Comparison of ENCODE assay signal across 12 cellular contexts in genomic region chr16:65547799-65548446, GRCh38.
DNase-seq lines count a peak whose midpoint lies in the region; ATAC-seq and TF ChIP-seq lines count a peak whose summit lies in the region.
"Had no signal": no experiment of that assay in that cellular context is flagged by ENCODE, and none has a peak within 500 bp of the region (broad histone marks: within the 10 kb centered on the region; RNA-seq: fewer than 3 reads in every experiment).

No MANE protein-coding gene starts in this region.

- no peaks in the 10 kb centered on the region for H3K27me3 Mint-ChIP-seq in chondrocyte (ENCODE audit: low read depth)
- peaks cover 0 to 4% (median 0%) of the 10 kb centered on the region in 5 donors for H3K27me3 Mint-ChIP-seq in naive thymus-derived CD4-positive, alpha-beta T cell

- H3K36me3 ChIP-seq in A673 (ENCODE audit: insufficient read depth, low read length, poor library complexity, severe bottlenecking) (no peaks in the 10 kb centered on the region), HUES64 (ENCODE audit: insufficient read depth, low read length) (no peaks in the 10 kb centered on the region), left lung (no peaks in the 10 kb centered on the region)
- no peaks in the 10 kb centered on the region for H3K36me3 ChIP-seq in naive thymus-derived CD4-positive, alpha-beta T cell (ENCODE audit: control insufficient read depth in 2 of 3, insufficient read depth in 3 of 3, low read length in 3 of 3)
- H3K36me3 ChIP-seq: transverse colon had no signal

- peak; percentile 45 for DNase-seq in A673 (ENCODE audit: low spot score)
- DNase-seq in chondrocyte (ENCODE audit: low spot score) = no peak
- no peak for DNase-seq in left lung
- no peak for DNase-seq in dermis blood vessel endothelial cell
- DNase-seq in activated T-cell treated with anti-CD3 and anti-CD28 coated beads, Interleukin-2, amount 50 U/mL, for 48 hours = no peak
- no peak for DNase-seq in naive thymus-derived CD4-positive, alpha-beta T cell
- DNase-seq: activated CD4-positive, alpha-beta T cell treated with anti-CD3 and anti-CD28 coated beads, Interleukin-2, amount 50 U/mL, for 48 hours; NCI-H2171; transverse colon had no signal

- WGBS in HUES64 = 43% methylated on average over 7 of the region's 7 CpGs

- H3K27me3 ChIP-seq in A673 (replicated peaks; ENCODE audit: insufficient read depth, low read depth, low read length, poor library complexity) = no peaks in the 10 kb centered on the region
- H3K27me3 ChIP-seq in HUES64 (ENCODE audit: insufficient read depth, low read length) = no peaks in the 10 kb centered on the region
- no peaks in the 10 kb centered on the region for H3K27me3 ChIP-seq in left lung
- H3K27me3 ChIP-seq in naive thymus-derived CD4-positive, alpha-beta T cell (ENCODE audit: control insufficient read depth in 2 of 2, insufficient read depth in 2 of 2, low read length in 2 of 2) = no peaks in the 10 kb centered on the region
- H3K27me3 ChIP-seq: transverse colon had no signal

- TF ChIP-seq CTCF in A673 (conservative IDR thresholded peaks at IDR 0.05; ENCODE audit: low read depth, low read length) (no peak), chondrocyte (IDR thresholded peaks at IDR 0.05) (no peak), left lung (IDR thresholded peaks at IDR 0.05) (no peak)

- no peak overlapping the region for H3K4me3 ChIP-seq in A673 (ENCODE audit: low read depth, low read length, poor library complexity, severe bottlenecking)
- no peak overlapping the region for H3K4me3 ChIP-seq in HUES64 (ENCODE audit: low read length)
- H3K4me3 ChIP-seq in left lung = no peak overlapping the region
- no peak overlapping the region for H3K4me3 ChIP-seq in naive thymus-derived CD4-positive, alpha-beta T cell (ENCODE audit: low read length)
- H3K4me3 ChIP-seq: A549, transverse colon had no signal

- H3K4me1 Mint-ChIP-seq in chondrocyte (ENCODE audit: low read depth) = peaks cover 54% of the 10 kb centered on the region
- no peaks in the 10 kb centered on the region for H3K4me1 Mint-ChIP-seq in naive thymus-derived CD4-positive, alpha-beta T cell

- H3K9me3 ChIP-seq in A673 (ENCODE audit: low read depth, low read length, poor library complexity, severe bottlenecking) (peaks cover 10% of the 10 kb centered on the region), HUES64 (ENCODE audit: insufficient read depth, low read depth, low read length) (peaks cover 11% of the 10 kb centered on the region), left lung (peaks cover 0 to 7% of the 10 kb centered on the region in 2 donors)
- no peaks in the 10 kb centered on the region for H3K9me3 ChIP-seq in naive thymus-derived CD4-positive, alpha-beta T cell (ENCODE audit: control insufficient read depth in 2 of 3, low read length in 3 of 3)
- H3K9me3 ChIP-seq: A549, transverse colon had no signal

- H3K4me3 Mint-ChIP-seq in chondrocyte (ENCODE audit: unreplicated experiment) = peak overlapping the region; percentile 55
- H3K4me3 Mint-ChIP-seq in naive thymus-derived CD4-positive, alpha-beta T cell = no peak overlapping the region

- H3K9me3 Mint-ChIP-seq in chondrocyte (ENCODE audit: low read depth) = peaks cover 6% of the 10 kb centered on the region
- peaks cover 0 to 43% (median 8%) of the 10 kb centered on the region in 11 donors for H3K9me3 Mint-ChIP-seq in naive thymus-derived CD4-positive, alpha-beta T cell

- intact Hi-C loops in A673 (cut with micrococcal nuclease; ENCODE audit: unreplicated experiment) = loop anchor here (2.0 to 10.0 kb wide), 4 partner anchors 71 to 723 kb away; no protein-coding TSS in a partner anchor
- intact Hi-C loops in left lung (cut with DNase I) = no loop called here
- intact Hi-C loops in naive thymus-derived CD4-positive, alpha-beta T cell (cut with micrococcal nuclease) = no loop called here

- BruUV-seq in A673 (replicated peaks; lab: Mats Ljungman, UMichigan) = no TSS peak

- H3K4me1 ChIP-seq in A673 (ENCODE audit: insufficient read depth, low read length, poor library complexity, severe bottlenecking) = peaks cover 64% of the 10 kb centered on the region
- peaks cover 24% of the 10 kb centered on the region for H3K4me1 ChIP-seq in HUES64 (ENCODE audit: insufficient read depth, low read length)
- peaks cover 0 to 3% of the 10 kb centered on the region in 2 donors for H3K4me1 ChIP-seq in left lung
- H3K4me1 ChIP-seq in naive thymus-derived CD4-positive, alpha-beta T cell (ENCODE audit: control insufficient read depth in 2 of 2, insufficient read depth in 2 of 2, low read length in 2 of 2) = no peaks in the 10 kb centered on the region
- H3K4me1 ChIP-seq: A549, transverse colon had no signal

- no peak overlapping the region for H3K9ac ChIP-seq in HUES64 (ENCODE audit: low read depth, low read length)

- POLR2A ChIA-PET in A673 (lab: Charles Lee; ENCODE audit: low non-redundant PET) = no interaction called here
- POLR2A ChIA-PET in naive thymus-derived CD4-positive, alpha-beta T cell (lab: Charles Lee) = no interaction called here

- CTCF ChIA-PET in A673 (lab: Charles Lee) = interaction anchor here (1.0 kb wide), 1 partner anchor 29 kb away, joined by 3 read pairs; no protein-coding TSS in a partner anchor
- CTCF ChIA-PET in naive thymus-derived CD4-positive, alpha-beta T cell (lab: Charles Lee) = no interaction called here

- ATAC-seq in left lung (peak; percentile 63), GM21825 (IDR thresholded peaks at IDR 0.05; ENCODE audit: unreplicated experiment) (no peak)
- ATAC-seq in naive thymus-derived CD4-positive, alpha-beta T cell = no peak
- ATAC-seq: A549 had no signal

- H3K27ac Mint-ChIP-seq in chondrocyte (ENCODE audit: unreplicated experiment) = peak overlapping the region; percentile 92
- H3K27ac Mint-ChIP-seq in naive thymus-derived CD4-positive, alpha-beta T cell = no peak overlapping the region

- peak overlapping the region; percentile 98 for H3K27ac ChIP-seq in A673 (ENCODE audit: low read depth, low read length, poor library complexity, severe bottlenecking)
- peak overlapping the region; percentile 58; the same call in 1 of the 2 replicates for H3K27ac ChIP-seq in HUES64 (ENCODE audit: low read depth, low read length)
- peak overlapping the region in 1 of 2 donors; percentile 2 for H3K27ac ChIP-seq in left lung
- no peak overlapping the region for H3K27ac ChIP-seq in naive thymus-derived CD4-positive, alpha-beta T cell (ENCODE audit: low read depth, low read length)
- H3K27ac ChIP-seq: A549, transverse colon had no signal

- peaks cover 2% of the 10 kb centered on the region for H3K36me3 Mint-ChIP-seq in chondrocyte (ENCODE audit: low read depth)
- no peaks in the 10 kb centered on the region for H3K36me3 Mint-ChIP-seq in naive thymus-derived CD4-positive, alpha-beta T cell
